In the genomic region with DNA sequence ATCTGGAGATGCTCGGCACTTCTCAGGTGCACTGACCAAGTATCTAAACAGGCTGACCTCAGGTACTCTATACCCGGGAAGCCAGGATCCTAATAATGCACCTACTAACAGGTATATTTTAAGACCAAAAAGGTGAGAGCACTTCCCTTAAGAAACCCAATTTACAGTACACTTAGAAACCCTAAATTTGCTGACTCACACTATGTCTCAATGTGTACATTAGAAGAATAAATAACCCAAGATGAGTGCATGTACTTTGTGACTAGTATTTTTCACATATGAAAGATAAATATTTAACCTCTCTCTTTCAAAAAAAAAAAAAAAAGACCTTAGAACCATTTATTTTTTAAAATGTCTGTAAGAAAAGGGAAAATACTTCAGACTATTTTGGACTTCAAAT, we compare ENCODE assay signal across 15 cellular contexts.
A peak's percentile ranks its signal among the peaks of the same experiment; 100 is the strongest.
DNase-seq lines count a peak whose midpoint lies in the region; ATAC-seq, FAIRE-seq and TF ChIP-seq lines count a peak whose summit lies in the region.
"Had no signal": no experiment of that assay in that cellular context is flagged by ENCODE, and none has a peak within 500 bp of the region (broad histone marks: within the 10 kb centered on the region; RNA-seq: fewer than 3 reads in every experiment).

No MANE protein-coding gene starts in this region.

- TF ChIP-seq CTCF in LNCaP clone FGC (IDR thresholded peaks at IDR 0.05; ENCODE audit: control insufficient read depth, extremely low read depth, insufficient read depth): no peak
- no peak for TF ChIP-seq CTCF in bronchial epithelial cell (IDR thresholded peaks at IDR 0.05; ENCODE audit: insufficient read depth, low read length, severe bottlenecking)
- TF ChIP-seq CTCF in upper lobe of right lung (IDR thresholded peaks at IDR 0.05): no peak
- no peak for TF ChIP-seq CTCF in RWPE1 (conservative IDR thresholded peaks at IDR 0.05; ENCODE audit: low read depth)

- no peak for FAIRE-seq in bronchial epithelial cell (lab: Jason Lieb, UNC)
- FAIRE-seq: GM18507 had no signal

- H3K27ac ChIP-seq in upper lobe of right lung (no peak overlapping the region), RWPE1 (no peak overlapping the region)
- H3K27ac ChIP-seq: KMS-11, SJSA1, testis had no signal

- no peak overlapping the region for H3K4me3 Mint-ChIP-seq in activated naive CD4-positive, alpha-beta T cell treated with anti-CD3 and anti-CD28 coated beads for 36 hours
- H3K4me3 Mint-ChIP-seq: WTC11 had no signal

- peaks cover 8 to 24% of the 10 kb centered on the region in 2 donors for H3K36me3 Mint-ChIP-seq in activated naive CD4-positive, alpha-beta T cell treated with anti-CD3 and anti-CD28 coated beads, Interleukin-2, amount 50 U/mL, for 72 hours
- peaks cover 7% of the 10 kb centered on the region for H3K36me3 Mint-ChIP-seq in activated naive CD4-positive, alpha-beta T cell treated with anti-CD3 and anti-CD28 coated beads for 36 hours (ENCODE audit: low read depth)

- no peak for DNase-seq in activated naive CD4-positive, alpha-beta T cell treated with anti-CD3 and anti-CD28 coated beads, Interleukin-2, amount 50 U/mL, for 72 hours (ENCODE audit: low spot score in 2 of 2)
- no peak for DNase-seq in activated naive CD4-positive, alpha-beta T cell treated with anti-CD3 and anti-CD28 coated beads for 36 hours
- DNase-seq in LNCaP clone FGC (ENCODE audit: low read depth) (peak; percentile 38), bronchial epithelial cell (ENCODE audit: low read depth) (peak; percentile 85), upper lobe of right lung (no peak), activated gamma-delta T cell treated with Interleukin-2 at 50 U/mL for 16 hours (no peak), RWPE1 (ENCODE audit: low spot score) (no peak)
- DNase-seq: COR-L47; effector CD8-positive, alpha-beta T cell had no signal

- CTCF ChIA-PET in activated naive CD4-positive, alpha-beta T cell treated with anti-CD3 and anti-CD28 coated beads for 36 hours (lab: Charles Lee): interaction anchor here (0.6 to 0.7 kb wide), 2 partner anchors 12 to 1081 kb away, joined by 3 to 4 read pairs; no protein-coding TSS in a partner anchor
- CTCF ChIA-PET in RWPE1 (lab: Yijun Ruan, JAX): no interaction called here

- H3K4me1 Mint-ChIP-seq in activated naive CD4-positive, alpha-beta T cell treated with anti-CD3 and anti-CD28 coated beads for 36 hours (ENCODE audit: low read depth): peaks cover 46% of the 10 kb centered on the region

- peaks cover 9% of the 10 kb centered on the region for H3K36me3 ChIP-seq in bronchial epithelial cell (ENCODE audit: control insufficient read depth, insufficient read depth, low read length)
- H3K36me3 ChIP-seq in upper lobe of right lung: peaks cover 9% of the 10 kb centered on the region

- peaks cover 2% of the 10 kb centered on the region for H3K27me3 Mint-ChIP-seq in activated naive CD4-positive, alpha-beta T cell treated with anti-CD3 and anti-CD28 coated beads for 36 hours (ENCODE audit: low read depth)

- intact Hi-C loops in activated naive CD4-positive, alpha-beta T cell treated with anti-CD3 and anti-CD28 coated beads for 36 hours (cut with micrococcal nuclease): loop anchor here (10.0 kb wide), 4 partner anchors 689 to 1881 kb away; partner anchors contain the start of gene CNDP2
- intact Hi-C loops in upper lobe of right lung (cut with DNase I): no loop called here

- peak overlapping the region; percentile 61 to 87 for H3K27ac Mint-ChIP-seq in activated naive CD4-positive, alpha-beta T cell treated with anti-CD3 and anti-CD28 coated beads, Interleukin-2, amount 50 U/mL, for 72 hours
- no peak overlapping the region for H3K27ac Mint-ChIP-seq in activated naive CD4-positive, alpha-beta T cell treated with anti-CD3 and anti-CD28 coated beads for 36 hours
- H3K27ac Mint-ChIP-seq: WTC11 had no signal

- H3K9me3 ChIP-seq in upper lobe of right lung: no peaks in the 10 kb centered on the region
- H3K9me3 ChIP-seq: SJSA1, testis had no signal

- POLR2A ChIA-PET in RWPE1 (lab: Yijun Ruan, JAX; ENCODE audit: low non-redundant PET): no interaction called here

- H3K4me3 ChIP-seq in LNCaP clone FGC (ENCODE audit: low read depth, low read length) (no peak overlapping the region), bronchial epithelial cell (ENCODE audit: low read depth, low read length) (no peak overlapping the region), upper lobe of right lung (no peak overlapping the region)
- H3K4me3 ChIP-seq: SJSA1, testis had no signal

- H3K4me1 ChIP-seq in upper lobe of right lung: no peaks in the 10 kb centered on the region
- H3K4me1 ChIP-seq: SJSA1 had no signal

- ATAC-seq in activated naive CD4-positive, alpha-beta T cell treated with anti-CD3 and anti-CD28 coated beads, Interleukin-2, amount 50 U/mL, for 72 hours: no peak
- peak; percentile 33 for ATAC-seq in upper lobe of right lung
- ATAC-seq: left lobe of liver, WTC11 had no signal

- peaks cover 6 to 11% of the 10 kb centered on the region in 2 donors for H3K9me3 Mint-ChIP-seq in activated naive CD4-positive, alpha-beta T cell treated with anti-CD3 and anti-CD28 coated beads, Interleukin-2, amount 50 U/mL, for 72 hours
- H3K9me3 Mint-ChIP-seq in activated naive CD4-positive, alpha-beta T cell treated with anti-CD3 and anti-CD28 coated beads for 36 hours: no peaks in the 10 kb centered on the region

- no peaks in the 10 kb centered on the region for H3K27me3 ChIP-seq in bronchial epithelial cell (ENCODE audit: control insufficient read depth, insufficient read depth, low read length)
- H3K27me3 ChIP-seq in upper lobe of right lung: no peaks in the 10 kb centered on the region
- H3K27me3 ChIP-seq: SJSA1, testis had no signal

Comparison
In these comparisons a context has a peak if more than half of its experiments do, and no peak if none do; other contexts are left out.
1. DNase-seq: peak in LNCaP clone FGC (single experiment) and bronchial epithelial cell (single experiment); none in activated naive CD4-positive, alpha-beta T cell treated with anti-CD3 and anti-CD28 coated beads, Interleukin-2, amount 50 U/mL, for 72 hours (0 of 2), activated naive CD4-positive, alpha-beta T cell treated with anti-CD3 and anti-CD28 coated beads for 36 hours (single experiment), upper lobe of right lung (single experiment), activated gamma-delta T cell treated with Interleukin-2 at 50 U/mL for 16 hours (single experiment) and RWPE1 (single experiment).